Comparison of ENCODE assay signal across 20 cellular contexts in genomic region chr3:107001635-107002034, GRCh38.
DNase-seq lines count a peak whose midpoint lies in the region; ATAC-seq and TF ChIP-seq lines count a peak whose summit lies in the region.
"Had no signal": no experiment of that assay in that cellular context is flagged by ENCODE, and none has a peak within 500 bp of the region (broad histone marks: within the 10 kb centered on the region; RNA-seq: fewer than 3 reads in every experiment).

No MANE protein-coding gene starts in this region.

- H3K79me2 ChIP-seq in osteoblast (ENCODE audit: insufficient read depth, low read length), result no peaks in the 10 kb centered on the region

- TF ChIP-seq CTCF in osteoblast (IDR thresholded peaks at IDR 0.05; ENCODE audit: extremely low read depth, low read depth, low read length), result no peak

- DNase-seq in NCI-H226, result peak; percentile 4
- peak; percentile 24 for DNase-seq in adipocyte (ENCODE audit: low read depth)
- no peak for DNase-seq in osteoblast (ENCODE audit: insufficient read length, low spot score, missing footprints)
- no peak for DNase-seq in NCI-H1417 (lab: John Stamatoyannopoulos, UW)
- DNase-seq in kidney tubule cell (ENCODE audit: low spot score), result no peak
- no peak for DNase-seq in activated naive CD4-positive, alpha-beta T cell treated with anti-CD3 and anti-CD28 coated beads, Interleukin-2, amount 50 U/mL, for 72 hours (ENCODE audit: low spot score in 2 of 2)
- DNase-seq: COR-L47, DMS153, MV-4-11, NCI-H1417 treated with DMSO at 0.1 percent for 48 hours, NCI-H2029, NCI-H2171, NCI-H446 treated with DMSO at 0.1 percent for 48 hours, NCI-H748 treated with DMSO at 0.1 percent for 48 hours had no signal

- H3K36me3 ChIP-seq in BLaER1 (no peaks in the 10 kb centered on the region), adipocyte (ENCODE audit: control insufficient read depth, insufficient read depth, low read length, severe bottlenecking) (no peaks in the 10 kb centered on the region), osteoblast (ENCODE audit: insufficient read depth, low read length) (no peaks in the 10 kb centered on the region)
- H3K36me3 ChIP-seq: HAP-1 had no signal

- H3K27ac ChIP-seq in BLaER1 (peak overlapping the region; percentile 82; the same call in 1 of the 2 replicates), osteoblast (ENCODE audit: low read depth, low read length) (no peak overlapping the region)
- H3K27ac ChIP-seq: A549 had no signal

- H4K20me1 ChIP-seq in BLaER1 (no peaks in the 10 kb centered on the region), osteoblast (ENCODE audit: insufficient read depth, low read length) (no peaks in the 10 kb centered on the region)

- H3K4me1 ChIP-seq in BLaER1 (peaks cover 34% of the 10 kb centered on the region), adipocyte (ENCODE audit: control insufficient read depth, insufficient read depth, low read length) (no peaks in the 10 kb centered on the region), osteoblast (ENCODE audit: insufficient read depth, low read length) (no peaks in the 10 kb centered on the region)
- H3K4me1 ChIP-seq: A549, HAP-1 had no signal

- no peak overlapping the region for H3K9ac ChIP-seq in BLaER1
- no peak overlapping the region for H3K9ac ChIP-seq in adipocyte (ENCODE audit: low read length)

- H3K4me2 ChIP-seq in BLaER1, result no peak overlapping the region
- H3K4me2 ChIP-seq in osteoblast (ENCODE audit: insufficient read depth, low read length), result no peak overlapping the region
- H3K4me2 ChIP-seq: A549 had no signal

- H2AFZ ChIP-seq in osteoblast (ENCODE audit: low read length), result peak overlapping the region; percentile 27

- H3K27ac Mint-ChIP-seq in activated naive CD4-positive, alpha-beta T cell treated with anti-CD3 and anti-CD28 coated beads, Interleukin-2, amount 50 U/mL, for 72 hours, result no peak overlapping the region

- H3K9me3 Mint-ChIP-seq in activated naive CD4-positive, alpha-beta T cell treated with anti-CD3 and anti-CD28 coated beads, Interleukin-2, amount 50 U/mL, for 72 hours, result peaks cover 5 to 9% of the 10 kb centered on the region in 2 donors

- peaks cover 5 to 6% of the 10 kb centered on the region in 2 donors for H3K36me3 Mint-ChIP-seq in activated naive CD4-positive, alpha-beta T cell treated with anti-CD3 and anti-CD28 coated beads, Interleukin-2, amount 50 U/mL, for 72 hours

- ATAC-seq in HG03439 (IDR thresholded peaks at IDR 0.05; ENCODE audit: unreplicated experiment), result no peak
- ATAC-seq in activated naive CD4-positive, alpha-beta T cell treated with anti-CD3 and anti-CD28 coated beads, Interleukin-2, amount 50 U/mL, for 72 hours, result no peak
- ATAC-seq: A549, Panc1, Right ventricle myocardium inferior had no signal

- H3K27me3 ChIP-seq in BLaER1 (no peaks in the 10 kb centered on the region), adipocyte (replicated peaks; ENCODE audit: control insufficient read depth, insufficient read depth, low read length) (no peaks in the 10 kb centered on the region), osteoblast (ENCODE audit: insufficient read depth, low read length) (no peaks in the 10 kb centered on the region)

- H3K9me3 ChIP-seq in BLaER1 (peaks cover 41% of the 10 kb centered on the region), adipocyte (ENCODE audit: control insufficient read depth, low read length) (no peaks in the 10 kb centered on the region), osteoblast (ENCODE audit: low read depth, low read length) (no peaks in the 10 kb centered on the region)
- H3K9me3 ChIP-seq: A549, HAP-1 had no signal

- H3K4me3 ChIP-seq in BLaER1, result no peak overlapping the region
- H3K4me3 ChIP-seq in adipocyte (ENCODE audit: low read length), result no peak overlapping the region
- no peak overlapping the region for H3K4me3 ChIP-seq in osteoblast (ENCODE audit: insufficient read depth, low read length)
- H3K4me3 ChIP-seq: A549, HAP-1 had no signal

Comparison
In these comparisons a context has a peak if more than half of its experiments do, and no peak if none do; other contexts are left out.
1. DNase-seq: peak in NCI-H226 (single experiment) and adipocyte (single experiment); none in osteoblast (single experiment), NCI-H1417 (0 of 3), kidney tubule cell (single experiment) and activated naive CD4-positive, alpha-beta T cell treated with anti-CD3 and anti-CD28 coated beads, Interleukin-2, amount 50 U/mL, for 72 hours (0 of 2).